ENCODE assay signal across 22 cellular contexts in the genomic region with DNA sequence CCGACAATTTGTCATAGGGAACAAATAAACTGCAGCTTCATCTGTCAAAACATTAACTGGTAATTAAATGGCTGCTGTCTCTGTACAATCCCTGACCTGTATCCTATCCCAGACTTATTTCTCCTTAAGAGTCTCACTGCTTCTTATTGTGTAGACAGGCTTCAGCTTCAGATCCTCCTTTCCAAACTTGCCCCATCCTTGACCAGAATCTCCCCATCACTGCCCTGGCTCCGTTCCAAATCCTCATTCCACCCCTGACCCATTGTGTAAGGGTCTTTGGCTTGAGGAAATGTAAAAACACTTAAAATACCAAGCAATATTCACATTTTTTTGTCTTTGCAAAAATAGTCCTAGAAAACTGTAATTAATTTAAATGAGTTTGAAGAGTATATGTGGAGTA.
DNase-seq lines count a peak whose midpoint lies in the region; ATAC-seq and TF ChIP-seq lines count a peak whose summit lies in the region.
"Had no signal": no experiment of that assay in that cellular context is flagged by ENCODE, and none has a peak within 500 bp of the region (broad histone marks: within the 10 kb centered on the region; RNA-seq: fewer than 3 reads in every experiment).

No MANE protein-coding gene starts in this region.

- no peaks in the 10 kb centered on the region for H3K27me3 Mint-ChIP-seq in activated CD8-positive, alpha-beta T cell treated with anti-CD3 and anti-CD28 coated beads, Interleukin-2, amount 10 ng/mL, durations not matched to agents 7 days and 5 days (ENCODE audit: low read depth)
- H3K27me3 Mint-ChIP-seq: CD4-positive, CD25-positive, alpha-beta regulatory T cell; IgD-negative memory B cell had no signal

- no peak overlapping the region for H3K4me3 Mint-ChIP-seq in activated CD8-positive, alpha-beta T cell treated with anti-CD3 and anti-CD28 coated beads, Interleukin-2, amount 10 ng/mL, durations not matched to agents 7 days and 5 days
- H3K4me3 Mint-ChIP-seq: CD4-positive, CD25-positive, alpha-beta regulatory T cell; GM23338; IgD-negative memory B cell had no signal

- POLR2A ChIA-PET in activated CD8-positive, alpha-beta T cell treated with anti-CD3 and anti-CD28 coated beads, Interleukin-2, amount 10 ng/mL, durations not matched to agents 7 days and 5 days (lab: Charles Lee): no interaction called here

- H3K36me3 Mint-ChIP-seq in activated CD8-positive, alpha-beta T cell treated with anti-CD3 and anti-CD28 coated beads, Interleukin-2, amount 10 ng/mL, durations not matched to agents 7 days and 5 days (ENCODE audit: low read depth): no peaks in the 10 kb centered on the region
- H3K36me3 Mint-ChIP-seq: CD4-positive, CD25-positive, alpha-beta regulatory T cell; IgD-negative memory B cell had no signal

- H3K9me3 Mint-ChIP-seq in activated CD8-positive, alpha-beta T cell treated with anti-CD3 and anti-CD28 coated beads, Interleukin-2, amount 10 ng/mL, durations not matched to agents 7 days and 5 days (ENCODE audit: insufficient read depth): no peaks in the 10 kb centered on the region
- H3K9me3 Mint-ChIP-seq: GM23338 had no signal

- no peak overlapping the region for H3K27ac Mint-ChIP-seq in activated CD8-positive, alpha-beta T cell treated with anti-CD3 and anti-CD28 coated beads, Interleukin-2, amount 10 ng/mL, durations not matched to agents 7 days and 5 days
- H3K27ac Mint-ChIP-seq: CD4-positive, CD25-positive, alpha-beta regulatory T cell; GM23338 had no signal

- DNase-seq in EH (ENCODE audit: low read depth) (peak; percentile 70), cardiac fibroblast (ENCODE audit: low read depth in 2 of 2) (peak; percentile 26 to 49), iris pigment epithelial cell (ENCODE audit: low read depth) (peak; percentile 39), renal cortical epithelial cell (ENCODE audit: low read depth) (peak; percentile 7)
- no peak for DNase-seq in activated CD8-positive, alpha-beta T cell treated with anti-CD3 and anti-CD28 coated beads, Interleukin-2, amount 10 ng/mL, durations not matched to agents 7 days and 5 days
- DNase-seq: CD4-positive, CD25-positive, alpha-beta regulatory T cell; COR-L47; DMS79; NCI-H1694; NCI-H2081; NCI-H2171; NCI-H345; NCI-H524 had no signal

- no peak overlapping the region for H3K4me3 ChIP-seq in cardiac fibroblast (replicated peaks in 1 of 2; ENCODE audit: low read depth in 2 of 2, low read length in 2 of 2)
- H3K4me3 ChIP-seq: A549, GM23338, HAP-1, SJSA1 had no signal

- TF ChIP-seq CTCF in cardiac fibroblast (IDR thresholded peaks at IDR 0.05; ENCODE audit: low read depth, low read length): no peak

- no peak for ATAC-seq in GM21723 (IDR thresholded peaks at IDR 0.05; ENCODE audit: unreplicated experiment)
- no peak for ATAC-seq in HG03442 (IDR thresholded peaks at IDR 0.05; ENCODE audit: unreplicated experiment)
- ATAC-seq in activated CD8-positive, alpha-beta T cell treated with anti-CD3 and anti-CD28 coated beads, Interleukin-2, amount 10 ng/mL, durations not matched to agents 7 days and 5 days: no peak
- ATAC-seq in HG02840 (IDR thresholded peaks at IDR 0.05; ENCODE audit: low FRiP score, unreplicated experiment): no peak
- ATAC-seq: A549, GM23338, Right ventricle myocardium inferior had no signal

- CTCF ChIA-PET in activated CD8-positive, alpha-beta T cell treated with anti-CD3 and anti-CD28 coated beads, Interleukin-2, amount 10 ng/mL, durations not matched to agents 7 days and 5 days (lab: Charles Lee): no interaction called here

- no peaks in the 10 kb centered on the region for H3K4me1 Mint-ChIP-seq in activated CD8-positive, alpha-beta T cell treated with anti-CD3 and anti-CD28 coated beads, Interleukin-2, amount 10 ng/mL, durations not matched to agents 7 days and 5 days (ENCODE audit: low read depth)
- H3K4me1 Mint-ChIP-seq: CD4-positive, CD25-positive, alpha-beta regulatory T cell; GM23338; IgD-negative memory B cell had no signal
